In genomic region chr6:84522135-84522535, GRCh38 we compare ENCODE assay signal across 12 cellular contexts.
DNase-seq lines count a peak whose midpoint lies in the region; ATAC-seq lines count a peak whose summit lies in the region.
"Had no signal": no experiment of that assay in that cellular context is flagged by ENCODE, and none has a peak within 500 bp of the region (broad histone marks: within the 10 kb centered on the region; RNA-seq: fewer than 3 reads in every experiment).

No MANE protein-coding gene starts in this region.

- no peaks in the 10 kb centered on the region for H3K4me1 Mint-ChIP-seq in activated CD4-positive, alpha-beta T cell treated with anti-CD3 and anti-CD28 coated beads, Interleukin-2, amount 10 ng/mL, durations not matched to agents 24 days and 14 days

- intact Hi-C loops in activated CD4-positive, alpha-beta T cell treated with anti-CD3 and anti-CD28 coated beads, Interleukin-2, amount 10 ng/mL, durations not matched to agents 24 days and 14 days (cut with micrococcal nuclease) = no loop called here

- peak; percentile 41 for DNase-seq in AG08396 (ENCODE audit: low spot score)
- DNase-seq in HS-27A (ENCODE audit: low read depth) = peak; percentile 34
- DNase-seq in brain pericyte (ENCODE audit: low read depth, low spot score) = peak; percentile 62
- DNase-seq in left kidney (ENCODE audit: low read depth, low spot score) = peak; percentile 45
- DNase-seq in activated CD4-positive, alpha-beta T cell treated with anti-CD3 and anti-CD28 coated beads, Interleukin-2, amount 10 ng/mL, durations not matched to agents 24 days and 14 days = no peak
- DNase-seq in ureter (ENCODE audit: low spot score) = no peak
- DNase-seq: activated CD4-positive, alpha-beta T cell treated with anti-CD3 and anti-CD28 coated beads for 48 hours; foreskin melanocyte; OCI-M1 had no signal

- no peaks in the 10 kb centered on the region for H3K9me3 Mint-ChIP-seq in activated CD4-positive, alpha-beta T cell treated with anti-CD3 and anti-CD28 coated beads, Interleukin-2, amount 10 ng/mL, durations not matched to agents 24 days and 14 days

- ATAC-seq in HG03280 (IDR thresholded peaks at IDR 0.05; ENCODE audit: unreplicated experiment) = no peak
- no peak for ATAC-seq in HG03342 (IDR thresholded peaks at IDR 0.05; ENCODE audit: unreplicated experiment)

- H3K4me3 Mint-ChIP-seq in activated CD4-positive, alpha-beta T cell treated with anti-CD3 and anti-CD28 coated beads, Interleukin-2, amount 10 ng/mL, durations not matched to agents 24 days and 14 days = no peak overlapping the region
- H3K4me3 Mint-ChIP-seq: activated naive CD8-positive, alpha-beta T cell had no signal

- no peaks in the 10 kb centered on the region for H3K36me3 Mint-ChIP-seq in activated CD4-positive, alpha-beta T cell treated with anti-CD3 and anti-CD28 coated beads, Interleukin-2, amount 10 ng/mL, durations not matched to agents 24 days and 14 days (ENCODE audit: low read depth)
- H3K36me3 Mint-ChIP-seq: activated naive CD8-positive, alpha-beta T cell had no signal

- H3K27ac Mint-ChIP-seq in activated CD4-positive, alpha-beta T cell treated with anti-CD3 and anti-CD28 coated beads, Interleukin-2, amount 10 ng/mL, durations not matched to agents 24 days and 14 days = no peak overlapping the region
- H3K27ac Mint-ChIP-seq: activated naive CD8-positive, alpha-beta T cell had no signal

- no peaks in the 10 kb centered on the region for H3K27me3 Mint-ChIP-seq in activated CD4-positive, alpha-beta T cell treated with anti-CD3 and anti-CD28 coated beads, Interleukin-2, amount 10 ng/mL, durations not matched to agents 24 days and 14 days

Comparison
In these comparisons a context has a peak if more than half of its experiments do, and no peak if none do; other contexts are left out.
1. DNase-seq: peak in AG08396 (single experiment), HS-27A (single experiment), brain pericyte (single experiment) and left kidney (single experiment); none in activated CD4-positive, alpha-beta T cell treated with anti-CD3 and anti-CD28 coated beads, Interleukin-2, amount 10 ng/mL, durations not matched to agents 24 days and 14 days (single experiment) and ureter (single experiment).